Comparison of ENCODE assay signal across 10 cellular contexts in genomic region chrX:40420899-40421729, GRCh38.
DNase-seq lines count a peak whose midpoint lies in the region; ATAC-seq and TF ChIP-seq lines count a peak whose summit lies in the region.
"Had no signal": no experiment of that assay in that cellular context is flagged by ENCODE, and none has a peak within 500 bp of the region (broad histone marks: within the 10 kb centered on the region; RNA-seq: fewer than 3 reads in every experiment).

No MANE protein-coding gene starts in this region.

- ATAC-seq in GM18511 (IDR thresholded peaks at IDR 0.05; ENCODE audit: unreplicated experiment), result peak; percentile 78
- ATAC-seq in HG03095 (IDR thresholded peaks at IDR 0.05; ENCODE audit: unreplicated experiment), result peak; percentile 62

- TF ChIP-seq CTCF in astrocyte of the spinal cord (IDR thresholded peaks at IDR 0.05; ENCODE audit: low read depth, low read length), result no peak

- in situ Hi-C loops in astrocyte of the spinal cord (cut with HindIII; ENCODE audit: low sequenced_read_pairs), result no loop called here

- peak; percentile 71 for DNase-seq in astrocyte of the spinal cord (ENCODE audit: low read depth, low spot score)
- peak; percentile 28 for DNase-seq in myocyte (ENCODE audit: low read depth)
- no peak for DNase-seq in stimulated activated CD4-positive, alpha-beta T cell treated with anti-CD3 and anti-CD28 coated beads, Interleukin-4, amount 100 ng/mL, for 4 hours
- no peak for DNase-seq in stimulated activated naive CD4-positive, alpha-beta T cell treated with Interleukin-2 at 50 U/mL for 16 hours (lab: John Stamatoyannopoulos, UW)
- no peak for DNase-seq in activated CD8-positive, alpha-beta memory T cell treated with anti-CD3 and anti-CD28 coated beads, Interleukin-2, amount 50 U/mL, for 4 hours
- no peak for DNase-seq in NCI-H1092 treated with DMSO at 0.1 percent for 48 hours (lab: John Stamatoyannopoulos, UW)
- DNase-seq: H7, NCI-H1105 treated with DMSO at 0.1 percent for 48 hours had no signal

- H3K4me3 ChIP-seq in astrocyte of the spinal cord (ENCODE audit: low read depth, low read length), result no peak overlapping the region

Comparison
In these comparisons a context has a peak if more than half of its experiments do, and no peak if none do; other contexts are left out.
1. DNase-seq: peak in astrocyte of the spinal cord (single experiment) and myocyte (single experiment); none in stimulated activated CD4-positive, alpha-beta T cell treated with anti-CD3 and anti-CD28 coated beads, Interleukin-4, amount 100 ng/mL, for 4 hours (0 of 2), stimulated activated naive CD4-positive, alpha-beta T cell treated with Interleukin-2 at 50 U/mL for 16 hours (single experiment), activated CD8-positive, alpha-beta memory T cell treated with anti-CD3 and anti-CD28 coated beads, Interleukin-2, amount 50 U/mL, for 4 hours (single experiment) and NCI-H1092 treated with DMSO at 0.1 percent for 48 hours (single experiment).